25 cellular contexts compared by ENCODE assay signal in genomic region chr2:200193791-200194190, GRCh38.
DNase-seq lines count a peak whose midpoint lies in the region; ATAC-seq lines count a peak whose summit lies in the region.
"Had no signal": no experiment of that assay in that cellular context is flagged by ENCODE, and none has a peak within 500 bp of the region (broad histone marks: within the 10 kb centered on the region; RNA-seq: fewer than 3 reads in every experiment).

No MANE protein-coding gene starts in this region.

- CTCF ChIA-PET in activated CD4-positive, alpha-beta T cell treated with anti-CD3 and anti-CD28 coated beads for 36 hours (lab: Charles Lee): interaction anchor here (0.7 kb wide), 1 partner anchor 23 kb away, joined by 3 read pairs; no protein-coding TSS in a partner anchor

- H3K27me3 Mint-ChIP-seq in activated CD4-positive, alpha-beta T cell treated with anti-CD3 and anti-CD28 coated beads for 36 hours: peaks cover 16% of the 10 kb centered on the region

- intact Hi-C loops in activated CD4-positive, alpha-beta T cell treated with anti-CD3 and anti-CD28 coated beads for 36 hours (cut with DNase I, micrococcal nuclease): no loop called here

- no peak overlapping the region for H3K4me3 ChIP-seq in Karpas-422 (ENCODE audit: low read length)
- H3K4me3 ChIP-seq: body of pancreas, heart left ventricle, K562, lung, MG63, SJCRH30, tibial nerve had no signal

- peak overlapping the region; percentile 49 for H3K4me2 ChIP-seq in Karpas-422 (ENCODE audit: low read depth, low read length, poor library complexity, severe bottlenecking)

- H2AFZ ChIP-seq in Karpas-422 (ENCODE audit: low read length): no peak overlapping the region

- H3K4me1 Mint-ChIP-seq in activated CD4-positive, alpha-beta T cell treated with anti-CD3 and anti-CD28 coated beads for 36 hours: no peaks in the 10 kb centered on the region
- H3K4me1 Mint-ChIP-seq: neural crest cell had no signal

- no peaks in the 10 kb centered on the region for H3K36me3 ChIP-seq in Karpas-422 (ENCODE audit: insufficient read depth, low read length)
- H3K36me3 ChIP-seq: heart left ventricle, MG63, SJCRH30, tibial nerve had no signal

- H3K9ac ChIP-seq in Karpas-422 (ENCODE audit: low read length): no peak overlapping the region

- no peak overlapping the region for H3K27ac ChIP-seq in Karpas-422 (ENCODE audit: low read length)
- H3K27ac ChIP-seq: body of pancreas, heart left ventricle, SJCRH30, tibial nerve had no signal

- no peaks in the 10 kb centered on the region for H3K9me3 ChIP-seq in Karpas-422 (ENCODE audit: low read length)
- H3K9me3 ChIP-seq: body of pancreas, heart left ventricle, MG63, SJCRH30, tibial nerve had no signal

- H3K79me2 ChIP-seq in Karpas-422 (ENCODE audit: low read length): no peaks in the 10 kb centered on the region

- H3K27me3 ChIP-seq in Karpas-422 (ENCODE audit: low read length): no peaks in the 10 kb centered on the region
- H3K27me3 ChIP-seq: body of pancreas, heart left ventricle, MG63, SJCRH30, tibial nerve had no signal

- ATAC-seq in activated CD4-positive, alpha-beta T cell treated with anti-CD3 and anti-CD28 coated beads for 36 hours: peak; percentile 44
- peak; percentile 49 for ATAC-seq in GM21786 (IDR thresholded peaks at IDR 0.05; ENCODE audit: unreplicated experiment)
- ATAC-seq: body of pancreas, heart left ventricle, K562 had no signal

- H4K20me1 ChIP-seq in Karpas-422 (ENCODE audit: insufficient read depth, low read depth, low read length): no peaks in the 10 kb centered on the region

- DNase-seq in activated CD4-positive, alpha-beta T cell treated with anti-CD3 and anti-CD28 coated beads for 36 hours: no peak
- no peak for DNase-seq in activated CD4-positive, alpha-beta T cell treated with anti-CD3 and anti-CD28 coated beads, Interleukin-2, amount 50 U/mL, for 48 hours
- DNase-seq in Karpas-422 (peak; percentile 46), activated gamma-delta T cell treated with Interleukin-2 at 50 U/mL for 16 hours (no peak), NCI-H1092 (lab: John Stamatoyannopoulos, UW) (no peak), ureter (ENCODE audit: low spot score) (no peak)
- DNase-seq in effector CD8-positive, alpha-beta T cell (lab: John Stamatoyannopoulos, UW): no peak
- DNase-seq: 8988T; activated CD4-positive, alpha-beta T cell treated with anti-CD3 and anti-CD28 coated beads for 4 hours; activated naive CD4-positive, alpha-beta T cell; activated T-cell treated with anti-CD3 and anti-CD28 coated beads, Interleukin-2, amount 50 U/mL, for 24 hours; body of pancreas; CD4-positive, alpha-beta T cell; H9; heart left ventricle; kidney glomerular epithelial cell; MG63; NCI-H510A; SJCRH30; stimulated activated CD4-positive, alpha-beta T cell treated with anti-CD3 and anti-CD28 coated beads, Interleukin-15, amount 100 ng/mL, for 24 hours had no signal

- H3K4me1 ChIP-seq in Karpas-422 (ENCODE audit: low read length): peaks cover 20% of the 10 kb centered on the region
- H3K4me1 ChIP-seq: body of pancreas, heart left ventricle, tibial nerve had no signal

- POLR2A ChIA-PET in activated CD4-positive, alpha-beta T cell treated with anti-CD3 and anti-CD28 coated beads for 36 hours (lab: Charles Lee): no interaction called here

- no peak overlapping the region for H3K4me3 Mint-ChIP-seq in activated CD4-positive, alpha-beta T cell treated with anti-CD3 and anti-CD28 coated beads for 36 hours
- H3K4me3 Mint-ChIP-seq: activated T-cell treated with anti-CD3 and anti-CD28 coated beads, Interleukin-2, amount 50 U/mL, for 24 hours; CD4-positive, alpha-beta T cell; H9; neural crest cell had no signal

- no peak overlapping the region for H3K27ac Mint-ChIP-seq in activated CD4-positive, alpha-beta T cell treated with anti-CD3 and anti-CD28 coated beads for 36 hours
- H3K27ac Mint-ChIP-seq: activated T-cell treated with anti-CD3 and anti-CD28 coated beads, Interleukin-2, amount 50 U/mL, for 24 hours; CD4-positive, alpha-beta T cell; H9 had no signal

- no peaks in the 10 kb centered on the region for H3K9me2 ChIP-seq in Karpas-422 (replicated peaks; ENCODE audit: insufficient read depth, low read length)

- no peaks in the 10 kb centered on the region for H3K36me3 Mint-ChIP-seq in activated CD4-positive, alpha-beta T cell treated with anti-CD3 and anti-CD28 coated beads for 36 hours (ENCODE audit: low read depth)

- H3K9me3 Mint-ChIP-seq in activated CD4-positive, alpha-beta T cell treated with anti-CD3 and anti-CD28 coated beads for 36 hours (ENCODE audit: low read depth): no peaks in the 10 kb centered on the region
- H3K9me3 Mint-ChIP-seq: activated T-cell treated with anti-CD3 and anti-CD28 coated beads, Interleukin-2, amount 50 U/mL, for 24 hours; CD4-positive, alpha-beta T cell; neural crest cell had no signal
